Comparison of ENCODE assay signal across 8 cellular contexts in genomic region chr4:127623755-127624087, GRCh38. TPM values are rescaled to one million over a fixed set of nuclear protein-coding genes. Genes with fewer than 3 reads are reported as not detected.
A peak's percentile ranks its signal among the peaks of the same experiment; 100 is the strongest.
DNase-seq lines count a peak whose midpoint lies in the region; ATAC-seq and TF ChIP-seq lines count a peak whose summit lies in the region.

No MANE protein-coding gene starts in this region.

- H3K4me3 ChIP-seq in MM.1S (ENCODE audit: low read length): peak overlapping the region; percentile 45

- H3K27ac Mint-ChIP-seq in CD14-positive monocyte (no peak overlapping the region), neural crest cell (ENCODE audit: unreplicated experiment) (peak overlapping the region; percentile 53)

- no peaks in the 10 kb centered on the region for H3K9me2 ChIP-seq in MM.1S (replicated peaks; ENCODE audit: insufficient read depth, low read length)

- TF ChIP-seq CTCF in CD14-positive monocyte (IDR thresholded peaks at IDR 0.05) (no peak), MM.1S (IDR thresholded peaks at IDR 0.05; ENCODE audit: low read length) (no peak), neural crest cell (conservative IDR thresholded peaks at IDR 0.05) (no peak)

- H3K4me1 Mint-ChIP-seq in CD14-positive monocyte: peaks cover 13% of the 10 kb centered on the region
- H3K4me1 Mint-ChIP-seq in neural crest cell: peaks cover 23% of the 10 kb centered on the region

- no peaks in the 10 kb centered on the region for H3K4me1 ChIP-seq in MM.1S (ENCODE audit: low read length)

- no peak overlapping the region for H3K27ac ChIP-seq in MM.1S (ENCODE audit: low read length)

- H3K79me2 ChIP-seq in MM.1S (ENCODE audit: low read length): no peaks in the 10 kb centered on the region

- H3K9ac ChIP-seq in MM.1S (ENCODE audit: low read length): no peak overlapping the region

- peak overlapping the region; percentile 30 for H3K4me2 ChIP-seq in MM.1S (ENCODE audit: low read depth, low read length)

- H3K36me3 ChIP-seq in MM.1S (replicated peaks; ENCODE audit: insufficient read depth, low read length): no peaks in the 10 kb centered on the region

- H3K9me3 ChIP-seq in MM.1S (replicated peaks; ENCODE audit: insufficient read depth, low read length): no peaks in the 10 kb centered on the region

- intact Hi-C loops in CD14-positive monocyte (cut with micrococcal nuclease): no loop called here

- no peaks in the 10 kb centered on the region for H3F3A ChIP-seq in MM.1S (ENCODE audit: insufficient read depth, low read length)

- ATAC-seq in HG02938 (IDR thresholded peaks at IDR 0.05; ENCODE audit: unreplicated experiment): no peak

- H3K4me3 Mint-ChIP-seq in CD14-positive monocyte: peak overlapping the region; percentile 75 to 90
- peak overlapping the region; percentile 94 for H3K4me3 Mint-ChIP-seq in neural crest cell

- DNase-seq in CD14-positive monocyte (ENCODE audit: low spot score) (no peak), MM.1S (no peak), epidermal melanocyte (ENCODE audit: insufficient read length, low spot score) (peak; percentile 50), neural crest cell (ENCODE audit: low read depth, low spot score) (peak; percentile 27), NCI-H446 treated with DMSO at 0.1 percent for 48 hours (lab: John Stamatoyannopoulos, UW) (no peak), NCI-H510A treated with DMSO at 0.1 percent for 48 hours (lab: John Stamatoyannopoulos, UW) (no peak), germinal center (ENCODE audit: low spot score) (no peak)

- H3K9me3 Mint-ChIP-seq in CD14-positive monocyte (peaks cover 0 to 6% (median 0%) of the 10 kb centered on the region in 7 donors), neural crest cell (no peaks in the 10 kb centered on the region)

- H4K20me1 ChIP-seq in MM.1S (ENCODE audit: insufficient read depth, low read length): no peaks in the 10 kb centered on the region

- H3K27me3 Mint-ChIP-seq in CD14-positive monocyte (ENCODE audit: low read depth in 3 of 3) (peaks cover 41 to 70% (median 55%) of the 10 kb centered on the region in 3 donors), neural crest cell (ENCODE audit: low read depth) (peaks cover 40% of the 10 kb centered on the region)

- peak overlapping the region; percentile 57 for H2AFZ ChIP-seq in MM.1S (ENCODE audit: low read length)

- H3K27me3 ChIP-seq in MM.1S (replicated peaks; ENCODE audit: insufficient read depth, low read length): no peaks in the 10 kb centered on the region

- peaks cover 0 to 5% of the 10 kb centered on the region in 2 donors for H3K36me3 Mint-ChIP-seq in CD14-positive monocyte
- no peaks in the 10 kb centered on the region for H3K36me3 Mint-ChIP-seq in neural crest cell (ENCODE audit: low read depth)

RNA-seq across cellular contexts. Expression of gene INTU, which starts 9.0 kb away (rescaled TPM):
- polyA plus RNA-seq in CD14-positive monocyte: under 1 TPM in 1 of 2 donors, not detected in 1; 0.26 TPM
- total RNA-seq in neural crest cell: 18.5 and 19.4 TPM in 2 replicates

Comparison
In these comparisons a context has a peak if more than half of its experiments do, and no peak if none do; other contexts are left out.
1. DNase-seq: peak in epidermal melanocyte (single experiment) and neural crest cell (single experiment); none in CD14-positive monocyte (single experiment), MM.1S (single experiment), NCI-H446 treated with DMSO at 0.1 percent for 48 hours (single experiment), NCI-H510A treated with DMSO at 0.1 percent for 48 hours (single experiment) and germinal center (single experiment).